Comparison of ENCODE assay signal across 15 cellular contexts in the genomic region with DNA sequence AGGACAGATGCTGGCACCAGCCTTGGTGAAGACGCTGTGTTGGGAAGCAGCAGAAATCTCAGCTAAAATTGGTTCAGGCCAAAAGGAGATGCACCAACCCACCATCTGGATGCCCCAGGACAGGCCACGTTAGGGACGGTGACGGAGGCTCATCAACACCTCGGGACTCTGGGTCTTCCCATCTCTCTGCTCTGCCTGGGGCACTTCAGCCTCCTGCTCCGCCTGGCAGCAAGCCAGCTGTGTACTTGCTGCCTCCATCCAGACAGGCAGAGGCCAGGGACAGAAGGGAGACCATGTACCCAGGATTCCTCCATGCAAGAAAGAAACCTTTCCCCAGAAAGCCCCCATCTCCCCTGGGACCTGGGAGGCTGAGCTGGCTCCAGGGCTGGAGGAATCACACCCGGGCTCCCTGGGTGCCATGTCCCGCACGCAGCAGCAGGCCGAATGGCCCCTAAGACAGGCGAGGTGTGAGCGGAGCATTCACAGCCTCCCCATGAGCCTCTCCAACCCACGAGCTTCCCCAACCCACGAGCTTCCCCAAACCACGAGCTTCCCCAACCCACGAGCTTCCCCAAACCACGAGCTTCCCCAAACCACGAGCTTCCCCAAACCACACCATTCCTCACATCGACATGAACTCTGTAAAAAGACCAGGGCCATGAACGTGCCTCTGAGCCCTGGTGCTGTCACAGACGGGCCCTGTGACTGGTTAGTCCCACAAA.
DNase-seq lines count a peak whose midpoint lies in the region; ATAC-seq and TF ChIP-seq lines count a peak whose summit lies in the region.
"Had no signal": no experiment of that assay in that cellular context is flagged by ENCODE, and none has a peak within 500 bp of the region (broad histone marks: within the 10 kb centered on the region; RNA-seq: fewer than 3 reads in every experiment).

No MANE protein-coding gene starts in this region.

- peaks cover 0 to 14% (median 0%) of the 10 kb centered on the region in 7 donors for H3K27me3 ChIP-seq in heart right ventricle

- peaks cover 3% of the 10 kb centered on the region for H3K27me3 Mint-ChIP-seq in activated naive CD4-positive, alpha-beta T cell treated with anti-CD3 and anti-CD28 coated beads for 36 hours (ENCODE audit: low read depth)
- H3K27me3 Mint-ChIP-seq in natural killer cell (ENCODE audit: low read depth in 2 of 2), result peaks cover 5 to 7% of the 10 kb centered on the region in 2 donors

- no peak for TF ChIP-seq CTCF in heart right ventricle (IDR thresholded peaks at IDR 0.05)
- TF ChIP-seq CTCF in natural killer cell (IDR thresholded peaks at IDR 0.05), result no peak

- no peaks in the 10 kb centered on the region for H3K4me1 Mint-ChIP-seq in activated naive CD4-positive, alpha-beta T cell treated with anti-CD3 and anti-CD28 coated beads for 36 hours (ENCODE audit: low read depth)
- no peaks in the 10 kb centered on the region for H3K4me1 Mint-ChIP-seq in natural killer cell
- H3K4me1 Mint-ChIP-seq: activated naive CD4-positive, alpha-beta T cell treated with anti-CD3 and anti-CD28 coated beads, Interleukin-2, amount 10 ng/mL, durations not matched to agents 7 days and 5 days had no signal

- H3K4me3 ChIP-seq in heart right ventricle, result peak overlapping the region in 1 of 10 donors; percentile 32

- H3K9me3 Mint-ChIP-seq in activated naive CD4-positive, alpha-beta T cell treated with anti-CD3 and anti-CD28 coated beads for 36 hours, result no peaks in the 10 kb centered on the region
- H3K9me3 Mint-ChIP-seq in natural killer cell, result no peaks in the 10 kb centered on the region
- H3K9me3 Mint-ChIP-seq: activated naive CD4-positive, alpha-beta T cell treated with anti-CD3 and anti-CD28 coated beads, Interleukin-2, amount 10 ng/mL, durations not matched to agents 7 days and 5 days; stimulated activated memory B cell treated with anti-CD40 and anti-IgM and Interleukin-4, amounts not matched to agents 10 μg/mL and 1 μg/mL and 100 μg/mL, for 72 hours; type B pancreatic cell had no signal

- no peaks in the 10 kb centered on the region for H3K36me3 ChIP-seq in heart right ventricle

- H3K36me3 Mint-ChIP-seq in activated naive CD4-positive, alpha-beta T cell treated with anti-CD3 and anti-CD28 coated beads for 36 hours (ENCODE audit: low read depth), result no peaks in the 10 kb centered on the region
- H3K36me3 Mint-ChIP-seq in natural killer cell, result no peaks in the 10 kb centered on the region
- H3K36me3 Mint-ChIP-seq: activated naive CD4-positive, alpha-beta T cell treated with anti-CD3 and anti-CD28 coated beads, Interleukin-2, amount 10 ng/mL, durations not matched to agents 7 days and 5 days; stimulated activated memory B cell treated with anti-CD40 and anti-IgM and Interleukin-4, amounts not matched to agents 10 μg/mL and 1 μg/mL and 100 μg/mL, for 72 hours; type B pancreatic cell had no signal

- intact Hi-C loops in heart right ventricle (cut with DNase I), result loop anchor here in 1 of 10 donors (10.0 kb wide), 1 partner anchor 158 kb away; no protein-coding TSS in a partner anchor
- intact Hi-C loops in sciatic nerve (cut with DNase I), result no loop called here
- intact Hi-C loops in activated naive CD4-positive, alpha-beta T cell treated with anti-CD3 and anti-CD28 coated beads for 36 hours (cut with micrococcal nuclease), result no loop called here
- intact Hi-C loops in natural killer cell (cut with micrococcal nuclease), result no loop called here

- H3K4me1 ChIP-seq in heart right ventricle, result peaks cover 0 to 20% (median 16%) of the 10 kb centered on the region in 9 donors

- ATAC-seq in heart right ventricle (peak in 7 of 8 donors; percentile 13 to 48 (median 29)), sciatic nerve (peak; percentile 25), natural killer cell (no peak)
- ATAC-seq: stimulated activated memory B cell treated with anti-CD40 and anti-IgM and Interleukin-4, amounts not matched to agents 10 μg/mL and 1 μg/mL and 100 μg/mL, for 72 hours had no signal

- WGBS in heart right ventricle, 2 donors, result 53 to 67% methylated on average over 21 of the region's 21 CpGs

- H3K27ac Mint-ChIP-seq in activated naive CD4-positive, alpha-beta T cell treated with anti-CD3 and anti-CD28 coated beads for 36 hours, result no peak overlapping the region
- no peak overlapping the region for H3K27ac Mint-ChIP-seq in natural killer cell
- H3K27ac Mint-ChIP-seq: activated naive CD4-positive, alpha-beta T cell treated with anti-CD3 and anti-CD28 coated beads, Interleukin-2, amount 10 ng/mL, durations not matched to agents 7 days and 5 days; stimulated activated memory B cell treated with anti-CD40 and anti-IgM and Interleukin-4, amounts not matched to agents 10 μg/mL and 1 μg/mL and 100 μg/mL, for 72 hours had no signal

- H3K27ac ChIP-seq in heart right ventricle, result peak overlapping the region in 6 of 10 donors; percentile 31 to 65 (median 40)
- H3K27ac ChIP-seq: 22Rv1, epithelial cell of prostate had no signal

- DNase-seq in DMS 273 (lab: John Stamatoyannopoulos, UW; ENCODE audit: unreplicated experiment), result peak; percentile 50
- no peak for DNase-seq in DMS 273 treated with DMSO at 0.1 percent for 48 hours (lab: John Stamatoyannopoulos, UW)
- peak; percentile 10 for DNase-seq in NCI-H69 (lab: John Stamatoyannopoulos, UW)
- DNase-seq in heart right ventricle, result peak in 1 of 2 donors; percentile 29
- no peak for DNase-seq in sciatic nerve (ENCODE audit: low spot score)
- DNase-seq in MV-4-11 (lab: John Stamatoyannopoulos, UW), result no peak
- no peak for DNase-seq in activated naive CD4-positive, alpha-beta T cell treated with anti-CD3 and anti-CD28 coated beads for 36 hours
- no peak for DNase-seq in natural killer cell
- DNase-seq: activated naive CD4-positive, alpha-beta T cell treated with anti-CD3 and anti-CD28 coated beads, Interleukin-2, amount 10 ng/mL, durations not matched to agents 7 days and 5 days; activated T-cell treated with anti-CD3 and anti-CD28 coated beads for 4 hours; NCI-H2081 had no signal

- no peak overlapping the region for H3K4me3 Mint-ChIP-seq in activated naive CD4-positive, alpha-beta T cell treated with anti-CD3 and anti-CD28 coated beads for 36 hours
- H3K4me3 Mint-ChIP-seq in natural killer cell, result no peak overlapping the region
- H3K4me3 Mint-ChIP-seq: activated naive CD4-positive, alpha-beta T cell treated with anti-CD3 and anti-CD28 coated beads, Interleukin-2, amount 10 ng/mL, durations not matched to agents 7 days and 5 days; stimulated activated memory B cell treated with anti-CD40 and anti-IgM and Interleukin-4, amounts not matched to agents 10 μg/mL and 1 μg/mL and 100 μg/mL, for 72 hours had no signal

- CTCF ChIA-PET in activated naive CD4-positive, alpha-beta T cell treated with anti-CD3 and anti-CD28 coated beads for 36 hours (lab: Charles Lee), result interaction anchor here (1.8 kb wide), 1 partner anchor 19 kb away, joined by 3 read pairs; no protein-coding TSS in a partner anchor

- H3K9me3 ChIP-seq in heart right ventricle, result no peaks in the 10 kb centered on the region

Comparison
In these comparisons a context has a peak if more than half of its experiments do, and no peak if none do; other contexts are left out.
1. DNase-seq: peak in DMS 273 (single experiment) and NCI-H69 (single experiment); none in DMS 273 treated with DMSO at 0.1 percent for 48 hours (single experiment), sciatic nerve (single experiment), MV-4-11 (single experiment), activated naive CD4-positive, alpha-beta T cell treated with anti-CD3 and anti-CD28 coated beads for 36 hours (single experiment) and natural killer cell (single experiment).
2. ATAC-seq: peak in heart right ventricle (7 of 8) and sciatic nerve (single experiment); none in natural killer cell (0 of 3).